15 cellular contexts compared by ENCODE assay signal in genomic region chr13:111897178-111897845, GRCh38.
DNase-seq lines count a peak whose midpoint lies in the region; ATAC-seq and TF ChIP-seq lines count a peak whose summit lies in the region.
"Had no signal": no experiment of that assay in that cellular context is flagged by ENCODE, and none has a peak within 500 bp of the region (broad histone marks: within the 10 kb centered on the region; RNA-seq: fewer than 3 reads in every experiment).

No MANE protein-coding gene starts in this region.

- CTCF ChIA-PET in GM10248 (lab: Yijun Ruan, JAX) = no interaction called here
- CTCF ChIA-PET in activated naive CD4-positive, alpha-beta T cell treated with anti-CD3 and anti-CD28 coated beads for 36 hours (lab: Charles Lee) = no interaction called here

- H3K27ac ChIP-seq in right atrium auricular region (no peak overlapping the region), right cardiac atrium (ENCODE audit: low read length) (no peak overlapping the region), endodermal cell (ENCODE audit: low read depth, low read length) (no peak overlapping the region), lower lobe of right lung (no peak overlapping the region)
- H3K27ac ChIP-seq: PC-9 had no signal

- no peak overlapping the region for H3K4me3 Mint-ChIP-seq in endodermal cell
- H3K4me3 Mint-ChIP-seq in osteocyte (ENCODE audit: unreplicated experiment) = no peak overlapping the region
- H3K4me3 Mint-ChIP-seq in activated naive CD4-positive, alpha-beta T cell treated with anti-CD3 and anti-CD28 coated beads for 36 hours = no peak overlapping the region
- H3K4me3 Mint-ChIP-seq: CD8-positive, alpha-beta memory T cell had no signal

- H3K9me3 ChIP-seq in right atrium auricular region (no peaks in the 10 kb centered on the region), right cardiac atrium (ENCODE audit: control insufficient read depth, low read length) (no peaks in the 10 kb centered on the region), endodermal cell (ENCODE audit: control insufficient read depth, low read length) (no peaks in the 10 kb centered on the region), lower lobe of right lung (no peaks in the 10 kb centered on the region)

- H3K27ac Mint-ChIP-seq in endodermal cell = no peak overlapping the region
- H3K27ac Mint-ChIP-seq in osteocyte (ENCODE audit: unreplicated experiment) = no peak overlapping the region
- no peak overlapping the region for H3K27ac Mint-ChIP-seq in activated naive CD4-positive, alpha-beta T cell treated with anti-CD3 and anti-CD28 coated beads for 36 hours

- H3K9me3 Mint-ChIP-seq in endodermal cell (no peaks in the 10 kb centered on the region), osteocyte (ENCODE audit: unreplicated experiment) (no peaks in the 10 kb centered on the region)
- H3K9me3 Mint-ChIP-seq in activated naive CD4-positive, alpha-beta T cell treated with anti-CD3 and anti-CD28 coated beads for 36 hours = peaks cover 3% of the 10 kb centered on the region

- POLR2A ChIA-PET in GM10248 (lab: Yijun Ruan, JAX) = no interaction called here

- WGBS in right cardiac atrium = 71% methylated on average over 19 of the region's 19 CpGs
- WGBS in endodermal cell (ENCODE audit: insufficient coverage in 1 of 2, insufficient read length in 1 of 2), 2 experiments = 74 to 85% methylated on average over 9 to 18 of the region's 19 CpGs

- H3K36me3 Mint-ChIP-seq in endodermal cell (ENCODE audit: low read depth) = no peaks in the 10 kb centered on the region
- H3K36me3 Mint-ChIP-seq in osteocyte (ENCODE audit: unreplicated experiment) = no peaks in the 10 kb centered on the region
- no peaks in the 10 kb centered on the region for H3K36me3 Mint-ChIP-seq in activated naive CD4-positive, alpha-beta T cell treated with anti-CD3 and anti-CD28 coated beads for 36 hours (ENCODE audit: low read depth)
- H3K36me3 Mint-ChIP-seq: CD8-positive, alpha-beta memory T cell had no signal

- ATAC-seq in right cardiac atrium (no peak), lower lobe of right lung (no peak)

- H3K4me3 ChIP-seq in right atrium auricular region (no peak overlapping the region), right cardiac atrium (ENCODE audit: low read length) (no peak overlapping the region), endodermal cell (ENCODE audit: low read length) (no peak overlapping the region), lower lobe of right lung (no peak overlapping the region)
- H3K4me3 ChIP-seq: PC-9 had no signal

- H3K27me3 Mint-ChIP-seq in endodermal cell (ENCODE audit: insufficient read depth) (peaks cover 43% of the 10 kb centered on the region), osteocyte (ENCODE audit: unreplicated experiment) (peaks cover 8% of the 10 kb centered on the region)
- peaks cover 37% of the 10 kb centered on the region for H3K27me3 Mint-ChIP-seq in activated naive CD4-positive, alpha-beta T cell treated with anti-CD3 and anti-CD28 coated beads for 36 hours (ENCODE audit: low read depth)

- peaks cover 7% of the 10 kb centered on the region for H3K4me1 Mint-ChIP-seq in endodermal cell
- peaks cover 19% of the 10 kb centered on the region for H3K4me1 Mint-ChIP-seq in osteocyte (ENCODE audit: unreplicated experiment)
- no peaks in the 10 kb centered on the region for H3K4me1 Mint-ChIP-seq in activated naive CD4-positive, alpha-beta T cell treated with anti-CD3 and anti-CD28 coated beads for 36 hours (ENCODE audit: low read depth)
- H3K4me1 Mint-ChIP-seq: CD8-positive, alpha-beta memory T cell had no signal

- intact Hi-C loops in right cardiac atrium (cut with DNase I) (no loop called here), lower lobe of right lung (cut with DNase I) (no loop called here)
- intact Hi-C loops in activated naive CD4-positive, alpha-beta T cell treated with anti-CD3 and anti-CD28 coated beads for 36 hours (cut with micrococcal nuclease) = no loop called here

- DNase-seq in right atrium auricular region (ENCODE audit: low spot score) (peak; percentile 44), right cardiac atrium (no peak), endodermal cell (peak; percentile 38), osteocyte (ENCODE audit: extremely low spot score, unreplicated experiment) (peak; percentile 76), lower lobe of right lung (no peak), GM10248 (ENCODE audit: extremely low spot score) (no peak), NCI-H1417 (lab: John Stamatoyannopoulos, UW) (no peak)
- no peak for DNase-seq in activated naive CD4-positive, alpha-beta T cell treated with anti-CD3 and anti-CD28 coated beads for 36 hours
- DNase-seq: CD8-positive, alpha-beta memory T cell; DMS79; GOT3; KBM-7; NCI-H1436 treated with DMSO at 0.1 percent for 48 hours; NCI-H2227 treated with DMSO at 0.1 percent for 48 hours; PC-9 had no signal

- H3K4me1 ChIP-seq in right atrium auricular region (peaks cover 0 to 13% of the 10 kb centered on the region in 2 donors), right cardiac atrium (ENCODE audit: control insufficient read depth, insufficient read depth, low read length) (no peaks in the 10 kb centered on the region), endodermal cell (ENCODE audit: control insufficient read depth, insufficient read depth, low read length) (no peaks in the 10 kb centered on the region), lower lobe of right lung (peaks cover 5% of the 10 kb centered on the region)

- H3K9ac ChIP-seq in endodermal cell (ENCODE audit: extremely low read depth, low read length, poor library complexity, severe bottlenecking) = no peak overlapping the region

- H3K27me3 ChIP-seq in right atrium auricular region (peaks cover 1 to 12% of the 10 kb centered on the region in 2 donors), right cardiac atrium (ENCODE audit: control insufficient read depth, insufficient read depth) (no peaks in the 10 kb centered on the region), endodermal cell (ENCODE audit: control insufficient read depth, insufficient read depth, low read length, poor library complexity, severe bottlenecking) (peaks cover 27% of the 10 kb centered on the region), lower lobe of right lung (ENCODE audit: low read depth) (peaks cover 36% of the 10 kb centered on the region)

- TF ChIP-seq CTCF in right atrium auricular region (IDR thresholded peaks at IDR 0.05) (no peak), endodermal cell (conservative IDR thresholded peaks at IDR 0.05) (no peak), osteocyte (IDR thresholded peaks at IDR 0.05) (no peak), lower lobe of right lung (IDR thresholded peaks at IDR 0.05) (no peak), GM10248 (IDR thresholded peaks at IDR 0.05; ENCODE audit: control extremely low read depth, extremely low read depth, low read depth, missing control alignments) (no peak)

- H3K36me3 ChIP-seq in right atrium auricular region (no peaks in the 10 kb centered on the region), endodermal cell (ENCODE audit: control insufficient read depth, insufficient read depth, low read length) (no peaks in the 10 kb centered on the region), lower lobe of right lung (no peaks in the 10 kb centered on the region)

Comparison
In these comparisons a context has a peak if more than half of its experiments do, and no peak if none do; other contexts are left out.
1. DNase-seq: peak in right atrium auricular region (single experiment), endodermal cell (single experiment) and osteocyte (single experiment); none in right cardiac atrium (0 of 3), lower lobe of right lung (single experiment), GM10248 (single experiment), activated naive CD4-positive, alpha-beta T cell treated with anti-CD3 and anti-CD28 coated beads for 36 hours (single experiment) and NCI-H1417 (0 of 3).